Comparison of ENCODE assay signal across 10 cellular contexts in genomic region chr15:39641187-39641889, GRCh38.
DNase-seq lines count a peak whose midpoint lies in the region; ATAC-seq and TF ChIP-seq lines count a peak whose summit lies in the region.
"Had no signal": no experiment of that assay in that cellular context is flagged by ENCODE, and none has a peak within 500 bp of the region (broad histone marks: within the 10 kb centered on the region; RNA-seq: fewer than 3 reads in every experiment).

No MANE protein-coding gene starts in this region.

- CTCF ChIA-PET in activated CD4-positive, alpha-beta T cell treated with anti-CD3 and anti-CD28 coated beads for 36 hours (lab: Charles Lee): interaction anchor here (0.5 to 1.5 kb wide), 5 partner anchors 11 to 116 kb away, joined by 3 to 7 read pairs (median 4); no protein-coding TSS in a partner anchor
- CTCF ChIA-PET in OCI-LY7 (lab: Charles Lee; ENCODE audit: unreplicated experiment): no interaction called here

- intact Hi-C loops in activated CD4-positive, alpha-beta T cell treated with anti-CD3 and anti-CD28 coated beads for 36 hours (cut with DNase I, micrococcal nuclease): no loop called here
- intact Hi-C loops in OCI-LY7 (cut with micrococcal nuclease; ENCODE audit: unreplicated experiment): no loop called here

- no peak overlapping the region for H3K4me2 ChIP-seq in OCI-LY7 (ENCODE audit: low read length)

- H3K9me3 ChIP-seq in effector memory CD4-positive, alpha-beta T cell (ENCODE audit: control insufficient read depth, low read length): no peaks in the 10 kb centered on the region
- H3K9me3 ChIP-seq in OCI-LY7 (ENCODE audit: low read length): no peaks in the 10 kb centered on the region

- no peaks in the 10 kb centered on the region for H3K36me3 ChIP-seq in effector memory CD4-positive, alpha-beta T cell (ENCODE audit: control insufficient read depth, insufficient read depth, low read length)
- no peaks in the 10 kb centered on the region for H3K36me3 ChIP-seq in OCI-LY7 (ENCODE audit: insufficient read depth, low read length)

- H3K9me2 ChIP-seq in OCI-LY7 (ENCODE audit: insufficient read depth, low read length): no peaks in the 10 kb centered on the region

- H2AFZ ChIP-seq in OCI-LY7 (ENCODE audit: low read length): no peak overlapping the region

- no peaks in the 10 kb centered on the region for H3K27me3 ChIP-seq in effector memory CD4-positive, alpha-beta T cell (replicated peaks; ENCODE audit: control insufficient read depth, insufficient read depth, low read length, poor library complexity, severe bottlenecking)

- no peaks in the 10 kb centered on the region for H3K79me2 ChIP-seq in OCI-LY7 (ENCODE audit: insufficient read depth, low read depth, low read length)

- ATAC-seq in activated CD4-positive, alpha-beta T cell treated with anti-CD3 and anti-CD28 coated beads for 36 hours: peak; percentile 68
- peak; percentile 96 for ATAC-seq in stimulated activated effector memory CD8-positive, alpha-beta T cell treated with anti-CD3 and anti-CD28 coated beads, Interleukin-12 subunit alpha, Interleukin-12 subunit beta, amount 100 ng/mL, for 72 hours

- H4K20me1 ChIP-seq in OCI-LY7 (ENCODE audit: insufficient read depth, low read length): no peaks in the 10 kb centered on the region

- BruUV-seq in OCI-LY7 (replicated peaks; lab: Mats Ljungman, UMichigan): no TSS peak

- H3K27ac Mint-ChIP-seq in activated CD4-positive, alpha-beta T cell treated with anti-CD3 and anti-CD28 coated beads for 36 hours: peak overlapping the region; percentile 20
- H3K27ac Mint-ChIP-seq in stimulated activated effector memory CD8-positive, alpha-beta T cell treated with anti-CD3 and anti-CD28 coated beads, Interleukin-12 subunit alpha, Interleukin-12 subunit beta, amount 100 ng/mL, for 72 hours: peak overlapping the region; percentile 13
- H3K27ac Mint-ChIP-seq: activated naive CD4-positive, alpha-beta T cell treated with anti-CD3 and anti-CD28 coated beads for 36 hours had no signal

- TF ChIP-seq CTCF in OCI-LY7 (conservative IDR thresholded peaks at IDR 0.05; ENCODE audit: low read length): no peak

- H3K4me3 Mint-ChIP-seq in activated CD4-positive, alpha-beta T cell treated with anti-CD3 and anti-CD28 coated beads for 36 hours: no peak overlapping the region
- peak overlapping the region; percentile 25 for H3K4me3 Mint-ChIP-seq in stimulated activated effector memory CD8-positive, alpha-beta T cell treated with anti-CD3 and anti-CD28 coated beads, Interleukin-12 subunit alpha, Interleukin-12 subunit beta, amount 100 ng/mL, for 72 hours
- H3K4me3 Mint-ChIP-seq: activated naive CD4-positive, alpha-beta T cell treated with anti-CD3 and anti-CD28 coated beads for 36 hours had no signal

- H3K36me3 Mint-ChIP-seq in activated CD4-positive, alpha-beta T cell treated with anti-CD3 and anti-CD28 coated beads for 36 hours (ENCODE audit: low read depth): no peaks in the 10 kb centered on the region
- no peaks in the 10 kb centered on the region for H3K36me3 Mint-ChIP-seq in stimulated activated effector memory CD8-positive, alpha-beta T cell treated with anti-CD3 and anti-CD28 coated beads, Interleukin-12 subunit alpha, Interleukin-12 subunit beta, amount 100 ng/mL, for 72 hours

- peaks cover 13% of the 10 kb centered on the region for H3K4me1 ChIP-seq in effector memory CD4-positive, alpha-beta T cell (ENCODE audit: control insufficient read depth, insufficient read depth, low read length, poor library complexity, severe bottlenecking)
- H3K4me1 ChIP-seq in OCI-LY7 (ENCODE audit: insufficient read depth, low read length, poor library complexity, severe bottlenecking): no peaks in the 10 kb centered on the region

- H3K9me3 Mint-ChIP-seq in activated CD4-positive, alpha-beta T cell treated with anti-CD3 and anti-CD28 coated beads for 36 hours (ENCODE audit: low read depth): no peaks in the 10 kb centered on the region
- H3K9me3 Mint-ChIP-seq in stimulated activated effector memory CD8-positive, alpha-beta T cell treated with anti-CD3 and anti-CD28 coated beads, Interleukin-12 subunit alpha, Interleukin-12 subunit beta, amount 100 ng/mL, for 72 hours: no peaks in the 10 kb centered on the region
- H3K9me3 Mint-ChIP-seq: activated naive CD4-positive, alpha-beta T cell treated with anti-CD3 and anti-CD28 coated beads for 36 hours had no signal

- H3K4me1 Mint-ChIP-seq in activated CD4-positive, alpha-beta T cell treated with anti-CD3 and anti-CD28 coated beads for 36 hours: peaks cover 33% of the 10 kb centered on the region
- peaks cover 41% of the 10 kb centered on the region for H3K4me1 Mint-ChIP-seq in stimulated activated effector memory CD8-positive, alpha-beta T cell treated with anti-CD3 and anti-CD28 coated beads, Interleukin-12 subunit alpha, Interleukin-12 subunit beta, amount 100 ng/mL, for 72 hours

- DNase-seq in activated CD4-positive, alpha-beta T cell treated with anti-CD3 and anti-CD28 coated beads for 36 hours: no peak
- DNase-seq in activated CD4-positive, alpha-beta T cell treated with anti-CD3 and anti-CD28 coated beads, Interleukin-2, amount 50 U/mL, for 48 hours: no peak
- DNase-seq in RPMI7951 (ENCODE audit: low read depth) (peak; percentile 42), foreskin melanocyte (no peak), OCI-LY7 (ENCODE audit: low spot score) (no peak), NCI-H2171 (lab: John Stamatoyannopoulos, UW) (no peak)
- DNase-seq in effector memory CD4-positive, alpha-beta T cell: peak in 2 of 3 donors; percentile 17 to 25
- DNase-seq in stimulated activated effector memory CD8-positive, alpha-beta T cell treated with anti-CD3 and anti-CD28 coated beads, Interleukin-12 subunit alpha, Interleukin-12 subunit beta, amount 100 ng/mL, for 72 hours (ENCODE audit: low spot score in 2 of 2): no peak
- DNase-seq: activated naive CD4-positive, alpha-beta T cell treated with anti-CD3 and anti-CD28 coated beads for 36 hours; NCI-H1048 had no signal

- H3K27me3 Mint-ChIP-seq in activated CD4-positive, alpha-beta T cell treated with anti-CD3 and anti-CD28 coated beads for 36 hours: peaks cover 10% of the 10 kb centered on the region

- POLR2A ChIA-PET in activated CD4-positive, alpha-beta T cell treated with anti-CD3 and anti-CD28 coated beads for 36 hours (lab: Charles Lee): interaction anchor here (0.6 to 1.2 kb wide), 3 partner anchors 18 to 1187 kb away, joined by 3 to 4 read pairs (median 3); partner anchors contain the start of gene FAM98B
- POLR2A ChIA-PET in OCI-LY7 (lab: Charles Lee): interaction anchor here (1.5 kb wide), 1 partner anchor 12 kb away, joined by 4 read pairs; no protein-coding TSS in a partner anchor

- peak overlapping the region; percentile 51 for H3K27ac ChIP-seq in effector memory CD4-positive, alpha-beta T cell (ENCODE audit: insufficient read depth, low read length, poor library complexity, severe bottlenecking)
- H3K27ac ChIP-seq in OCI-LY7 (ENCODE audit: low read depth, low read length, poor library complexity, severe bottlenecking): no peak overlapping the region

- no peak overlapping the region for H3K4me3 ChIP-seq in effector memory CD4-positive, alpha-beta T cell (ENCODE audit: insufficient read depth, low read depth, low read length, poor library complexity, severe bottlenecking)
- H3K4me3 ChIP-seq in OCI-LY7 (ENCODE audit: low read depth, low read length, poor library complexity, severe bottlenecking): no peak overlapping the region

Comparison
In these comparisons a context has a peak if more than half of its experiments do, and no peak if none do; other contexts are left out.
1. DNase-seq: peak in RPMI7951 (single experiment) and effector memory CD4-positive, alpha-beta T cell (2 of 3); none in activated CD4-positive, alpha-beta T cell treated with anti-CD3 and anti-CD28 coated beads for 36 hours (single experiment), activated CD4-positive, alpha-beta T cell treated with anti-CD3 and anti-CD28 coated beads, Interleukin-2, amount 50 U/mL, for 48 hours (0 of 2), stimulated activated effector memory CD8-positive, alpha-beta T cell treated with anti-CD3 and anti-CD28 coated beads, Interleukin-12 subunit alpha, Interleukin-12 subunit beta, amount 100 ng/mL, for 72 hours (0 of 2), foreskin melanocyte (single experiment), OCI-LY7 (single experiment) and NCI-H2171 (single experiment).